ENCODE assay signal across 21 cellular contexts in the genomic region with DNA sequence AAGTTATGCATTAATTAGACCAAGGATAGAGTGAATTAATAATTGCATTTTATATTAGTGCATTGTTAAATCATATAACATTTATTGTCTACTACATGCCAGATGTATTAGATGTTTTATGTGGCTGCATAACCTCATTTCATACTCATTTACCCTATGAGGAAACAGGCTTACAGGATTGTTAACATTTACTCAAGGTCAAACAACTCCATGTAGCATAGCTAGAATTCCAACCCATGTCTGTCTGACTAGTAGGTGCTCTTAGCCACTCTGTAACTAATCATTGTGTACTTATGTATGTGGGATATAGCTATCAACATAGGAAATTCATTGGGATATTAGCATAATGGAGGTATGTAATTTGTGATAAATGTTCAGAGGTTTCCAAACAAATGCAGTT. TPM values are rescaled to one million over a fixed set of nuclear protein-coding genes. Genes with fewer than 3 reads are reported as not detected.
A peak's percentile ranks its signal among the peaks of the same experiment; 100 is the strongest.
DNase-seq lines count a peak whose midpoint lies in the region; ATAC-seq lines count a peak whose summit lies in the region.
"Had no signal": no experiment of that assay in that cellular context is flagged by ENCODE, and none has a peak within 500 bp of the region (broad histone marks: within the 10 kb centered on the region; RNA-seq: fewer than 3 reads in every experiment).

No MANE protein-coding gene starts in this region.

- H3K9me3 ChIP-seq in adipocyte (ENCODE audit: control insufficient read depth, low read length): no peaks in the 10 kb centered on the region
- H3K9me3 ChIP-seq: BLaER1, HAP-1, MG63 had no signal

- H3K4me1 ChIP-seq in adipocyte (ENCODE audit: control insufficient read depth, insufficient read depth, low read length): no peaks in the 10 kb centered on the region
- H3K4me1 ChIP-seq: BLaER1, HAP-1 had no signal

- DNase-seq in AG08396 (ENCODE audit: low spot score) (peak; percentile 0), adipocyte (ENCODE audit: low read depth) (peak; percentile 10), iris pigment epithelial cell (ENCODE audit: low read depth) (peak; percentile 59), renal cortical epithelial cell (ENCODE audit: low read depth) (peak; percentile 55)
- no peak for DNase-seq in activated CD4-positive, alpha-beta T cell treated with anti-CD3 and anti-CD28 coated beads, Interleukin-2, amount 50 U/mL, for 48 hours
- DNase-seq: CD8-positive, alpha-beta T cell; Kasumi-1; MG63; NCI-H1048; NCI-H1436 treated with DMSO at 0.1 percent for 48 hours; NCI-H2029; NCI-H345; NCI-H524 treated with DMSO at 0.1 percent for 48 hours; RPMI8226; SHP77 treated with DMSO at 0.1 percent for 48 hours had no signal

- no peaks in the 10 kb centered on the region for H3K36me3 ChIP-seq in adipocyte (ENCODE audit: control insufficient read depth, insufficient read depth, low read length, severe bottlenecking)
- H3K36me3 ChIP-seq: BLaER1, HAP-1, MG63 had no signal

- H3K9ac ChIP-seq in adipocyte (ENCODE audit: low read length): no peak overlapping the region
- H3K9ac ChIP-seq: BLaER1 had no signal

- no peaks in the 10 kb centered on the region for H3K27me3 ChIP-seq in adipocyte (replicated peaks; ENCODE audit: control insufficient read depth, insufficient read depth, low read length)
- H3K27me3 ChIP-seq: BLaER1, MG63 had no signal

- ATAC-seq in GM19324 (IDR thresholded peaks at IDR 0.05; ENCODE audit: low FRiP score, unreplicated experiment) (no peak), GM18870 (IDR thresholded peaks at IDR 0.05; ENCODE audit: unreplicated experiment) (no peak)
- ATAC-seq: CD8-positive, alpha-beta T cell had no signal

- no peak overlapping the region for H3K4me3 ChIP-seq in adipocyte (ENCODE audit: low read length)
- H3K4me3 ChIP-seq: BLaER1, HAP-1, MG63 had no signal

RNA-seq across cellular contexts. Expression of gene PHYHIPL, which starts 46.3 kb away (rescaled TPM):
- 0.15 and 0.35 TPM in 2 replicates for total RNA-seq in renal cortical epithelial cell
- total RNA-seq: A172; CD8-positive, alpha-beta T cell; HT-29 had no signal

Comparison
In these comparisons a context has a peak if more than half of its experiments do, and no peak if none do; other contexts are left out.
1. DNase-seq: peak in AG08396 (single experiment), adipocyte (single experiment), iris pigment epithelial cell (single experiment) and renal cortical epithelial cell (single experiment); none in activated CD4-positive, alpha-beta T cell treated with anti-CD3 and anti-CD28 coated beads, Interleukin-2, amount 50 U/mL, for 48 hours (0 of 2).